15 cellular contexts compared by ENCODE assay signal in the genomic region with DNA sequence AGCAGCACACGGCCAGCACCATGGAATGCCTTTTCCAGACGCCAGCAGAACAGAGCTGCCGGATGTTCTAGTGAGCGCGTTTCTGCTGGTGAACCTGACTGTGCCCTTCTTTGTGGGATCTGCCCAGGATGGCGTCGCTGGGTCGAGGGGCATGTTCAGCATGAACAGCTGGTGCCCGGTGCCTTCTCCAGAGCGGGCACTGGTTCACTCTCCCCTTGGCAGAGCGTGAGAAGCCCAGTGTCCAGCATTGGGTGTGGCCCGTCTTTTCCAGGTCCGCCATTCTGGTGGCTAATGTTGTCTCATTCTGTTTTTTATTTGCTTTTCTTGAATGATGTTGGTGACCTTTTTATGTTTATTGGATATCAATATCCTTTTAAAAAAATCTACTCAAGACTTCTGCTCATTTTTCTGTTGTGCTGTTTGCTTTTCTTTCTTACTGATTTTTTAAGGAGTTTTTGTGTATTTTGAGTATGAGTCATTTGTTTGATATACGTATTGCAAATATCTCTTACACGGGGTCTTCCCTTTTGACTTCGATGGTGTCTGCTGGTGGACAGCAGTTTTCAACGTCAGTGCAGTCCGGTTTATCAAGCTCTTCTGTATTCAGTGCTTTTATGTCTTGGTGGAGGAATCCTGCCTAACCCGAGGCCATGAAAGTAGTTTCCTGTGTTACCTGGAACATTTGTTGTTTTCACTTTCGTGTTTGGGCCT.
"Had no signal": no experiment of that assay in that cellular context is flagged by ENCODE, and none has a peak within 500 bp of the region (broad histone marks: within the 10 kb centered on the region; RNA-seq: fewer than 3 reads in every experiment).

No MANE protein-coding gene starts in this region.

- H3K9me3 ChIP-seq: adrenal gland, gastrocnemius medialis, heart right ventricle, ovary, tibial artery had no signal

- H3K4me3 ChIP-seq: adrenal gland, heart right ventricle, ovary, tibial artery had no signal

- H3K4me1 Mint-ChIP-seq: stimulated activated memory B cell treated with anti-CD40 and anti-IgM and Interleukin-4, amounts not matched to agents 10 μg/mL and 1 μg/mL and 100 μg/mL, for 72 hours had no signal

- H3K27ac ChIP-seq: adrenal gland, ovary, tibial artery had no signal

- H3K27ac Mint-ChIP-seq: activated CD4-positive, alpha-beta memory T cell treated with anti-CD3 and anti-CD28 coated beads for 36 hours; nephron progenitor cell; stimulated activated memory B cell treated with anti-CD40 and anti-IgM and Interleukin-4, amounts not matched to agents 10 μg/mL and 1 μg/mL and 100 μg/mL, for 72 hours had no signal

- H3K36me3 Mint-ChIP-seq: activated CD4-positive, alpha-beta memory T cell treated with anti-CD3 and anti-CD28 coated beads for 36 hours; stimulated activated memory B cell treated with anti-CD40 and anti-IgM and Interleukin-4, amounts not matched to agents 10 μg/mL and 1 μg/mL and 100 μg/mL, for 72 hours had no signal

- H3K4me3 Mint-ChIP-seq: activated CD4-positive, alpha-beta memory T cell treated with anti-CD3 and anti-CD28 coated beads for 36 hours; activated T-cell treated with anti-CD3 and anti-CD28 coated beads, Interleukin-2, amount 50 U/mL, for 4 hours; nephron progenitor cell; stimulated activated memory B cell treated with anti-CD40 and anti-IgM and Interleukin-4, amounts not matched to agents 10 μg/mL and 1 μg/mL and 100 μg/mL, for 72 hours had no signal

- H3K27me3 ChIP-seq: adrenal gland, heart right ventricle, ovary, tibial artery had no signal

- ATAC-seq: activated T-cell treated with anti-CD3 and anti-CD28 coated beads, Interleukin-2, amount 50 U/mL, for 4 hours; stimulated activated memory B cell treated with anti-CD40 and anti-IgM and Interleukin-4, amounts not matched to agents 10 μg/mL and 1 μg/mL and 100 μg/mL, for 72 hours had no signal

- H3K4me1 ChIP-seq: adrenal gland, gastrocnemius medialis, tibial artery had no signal

- DNase-seq: activated CD4-positive, alpha-beta memory T cell treated with anti-CD3 and anti-CD28 coated beads for 36 hours; activated CD4-positive, CD25-positive, alpha-beta regulatory T cell treated with anti-CD3 and anti-CD28 coated beads, Interleukin-2, amount 50 U/mL, for 72 hours; activated effector memory CD4-positive, alpha-beta T cell treated with Interleukin-2 at 50 U/mL for 16 hours; activated naive CD4-positive, alpha-beta T cell treated with anti-CD3 and anti-CD28 coated beads, Interleukin-2, amount 50 U/mL, for 16 hours; activated T-cell treated with anti-CD3 and anti-CD28 coated beads, Interleukin-2, amount 50 U/mL, for 4 hours; adrenal gland; mesendoderm; nephron progenitor cell; ovary; stimulated activated CD4-positive, alpha-beta T cell treated with anti-CD3 and anti-CD28 coated beads, Interleukin-2, amount 100 ng/mL, for 48 hours; T-helper 9 cell; tibial artery had no signal

- H3K36me3 ChIP-seq: adrenal gland, gastrocnemius medialis, ovary, tibial artery had no signal

- H3K9me3 Mint-ChIP-seq: activated CD4-positive, alpha-beta memory T cell treated with anti-CD3 and anti-CD28 coated beads for 36 hours; activated T-cell treated with anti-CD3 and anti-CD28 coated beads, Interleukin-2, amount 50 U/mL, for 4 hours; nephron progenitor cell; stimulated activated memory B cell treated with anti-CD40 and anti-IgM and Interleukin-4, amounts not matched to agents 10 μg/mL and 1 μg/mL and 100 μg/mL, for 72 hours had no signal
